In the genomic region with DNA sequence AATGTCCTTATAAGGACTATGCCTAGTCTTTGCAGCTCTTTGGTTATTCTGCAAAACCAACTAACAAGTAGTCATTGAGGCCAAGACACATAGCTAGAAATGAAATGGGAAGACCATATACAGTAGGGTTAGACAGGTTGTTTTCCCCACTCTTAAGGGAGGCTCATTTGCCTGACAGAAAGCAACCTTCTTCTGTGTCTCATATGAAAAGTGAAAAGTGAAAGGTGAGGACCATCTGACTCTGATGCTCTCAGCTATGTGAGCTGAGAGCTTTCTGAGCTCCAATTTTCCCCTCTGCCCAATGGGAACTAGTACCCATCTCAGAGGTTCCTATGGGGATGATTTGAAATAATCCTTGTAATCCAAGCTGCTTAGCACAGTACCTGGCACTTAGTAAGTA, we compare ENCODE assay signal across 21 cellular contexts.
"Had no signal": no experiment of that assay in that cellular context is flagged by ENCODE, and none has a peak within 500 bp of the region (broad histone marks: within the 10 kb centered on the region; RNA-seq: fewer than 3 reads in every experiment).

No MANE protein-coding gene starts in this region.

- H3K36me3 Mint-ChIP-seq: activated naive CD4-positive, alpha-beta T cell treated with anti-CD3 and anti-CD28 coated beads, Interleukin-2, amount 10 ng/mL, durations not matched to agents 7 days and 5 days; brain; immature natural killer cell had no signal

- H3K27me3 Mint-ChIP-seq: activated naive CD4-positive, alpha-beta T cell treated with anti-CD3 and anti-CD28 coated beads, Interleukin-2, amount 10 ng/mL, durations not matched to agents 7 days and 5 days; activated naive CD8-positive, alpha-beta T cell treated with anti-CD3 and anti-CD28 coated beads, Interleukin-2, amount 50 U/mL, for 24 hours; effector memory CD8-positive, alpha-beta T cell; progenitor cell of endocrine pancreas had no signal

- H3K4me3 Mint-ChIP-seq: activated naive CD4-positive, alpha-beta T cell treated with anti-CD3 and anti-CD28 coated beads, Interleukin-2, amount 10 ng/mL, durations not matched to agents 7 days and 5 days; activated naive CD8-positive, alpha-beta T cell treated with anti-CD3 and anti-CD28 coated beads, Interleukin-2, amount 50 U/mL, for 24 hours; brain; effector memory CD8-positive, alpha-beta T cell; immature natural killer cell; neural crest cell had no signal

- H3K4me3 ChIP-seq: esophagus squamous epithelium, tibial artery had no signal

- DNase-seq: activated CD4-positive, alpha-beta T cell treated with anti-CD3 and anti-CD28 coated beads, Interleukin-2, amount 50 U/mL, for 1 hour; activated CD8-positive, alpha-beta memory T cell treated with anti-CD3 and anti-CD28 coated beads, Interleukin-2, amount 50 U/mL, for 48 hours; activated effector memory CD4-positive, alpha-beta T cell treated with Interleukin-2 at 50 U/mL for 16 hours; activated naive CD4-positive, alpha-beta T cell treated with anti-CD3 and anti-CD28 coated beads, Interleukin-2, amount 10 ng/mL, durations not matched to agents 7 days and 5 days; activated naive CD8-positive, alpha-beta T cell treated with anti-CD3 and anti-CD28 coated beads, Interleukin-2, amount 50 U/mL, for 24 hours; activated T-cell treated with anti-CD3 and anti-CD28 coated beads, Interleukin-2, amount 50 U/mL, for 48 hours; anterior cingulate cortex; caudate nucleus; effector memory CD8-positive, alpha-beta T cell; esophagus squamous epithelium; immature natural killer cell; kidney glomerular epithelial cell; left ventricle myocardium superior; stimulated activated CD4-positive, alpha-beta T cell treated with anti-CD3 and anti-CD28 coated beads, Interleukin-2, amount 100 ng/mL, for 24 hours; stimulated activated naive CD4-positive, alpha-beta T cell treated with Interleukin-2 at 50 U/mL for 16 hours; substantia nigra; tibial artery had no signal

- H3K27me3 ChIP-seq: esophagus squamous epithelium, tibial artery had no signal

- ATAC-seq: activated CD4-positive, CD25-positive, alpha-beta regulatory T cell treated with anti-CD3 and anti-CD28 coated beads, Interleukin-2, amount 50 U/mL, for 24 hours; activated naive CD8-positive, alpha-beta T cell treated with anti-CD3 and anti-CD28 coated beads, Interleukin-2, amount 50 U/mL, for 24 hours; effector memory CD8-positive, alpha-beta T cell; left ventricle myocardium superior had no signal

- H3K9me3 ChIP-seq: esophagus squamous epithelium, tibial artery had no signal

- H3K27ac ChIP-seq: esophagus squamous epithelium, tibial artery had no signal

- H3K4me1 ChIP-seq: esophagus squamous epithelium, tibial artery had no signal

- H3K27ac Mint-ChIP-seq: activated naive CD4-positive, alpha-beta T cell treated with anti-CD3 and anti-CD28 coated beads, Interleukin-2, amount 10 ng/mL, durations not matched to agents 7 days and 5 days; activated naive CD8-positive, alpha-beta T cell treated with anti-CD3 and anti-CD28 coated beads, Interleukin-2, amount 50 U/mL, for 24 hours; brain; effector memory CD8-positive, alpha-beta T cell; immature natural killer cell; progenitor cell of endocrine pancreas had no signal

- H3K4me1 Mint-ChIP-seq: activated naive CD4-positive, alpha-beta T cell treated with anti-CD3 and anti-CD28 coated beads, Interleukin-2, amount 10 ng/mL, durations not matched to agents 7 days and 5 days; activated naive CD8-positive, alpha-beta T cell treated with anti-CD3 and anti-CD28 coated beads, Interleukin-2, amount 50 U/mL, for 24 hours; brain; immature natural killer cell; neural crest cell had no signal

- H3K36me3 ChIP-seq: esophagus squamous epithelium, tibial artery had no signal

- H3K9me3 Mint-ChIP-seq: activated naive CD4-positive, alpha-beta T cell treated with anti-CD3 and anti-CD28 coated beads, Interleukin-2, amount 10 ng/mL, durations not matched to agents 7 days and 5 days; activated naive CD8-positive, alpha-beta T cell treated with anti-CD3 and anti-CD28 coated beads, Interleukin-2, amount 50 U/mL, for 24 hours; neural crest cell had no signal
